In genomic region chr11:4881188-4881587, GRCh38 we compare ENCODE assay signal across 1 cellular context.
TF ChIP-seq lines count a peak whose summit lies in the region.

No MANE protein-coding gene starts in this region.

TF ChIP-seq in IMR-90, 13 proteins besides CTCF, POLR2A, EP300 and RAD21:
- TF ChIP-seq CHD1 (IDR thresholded peaks at IDR 0.05; ENCODE audit: low read depth, low read length) (no peak), MAZ (IDR thresholded peaks at IDR 0.05; ENCODE audit: borderline replicate concordance, low read depth, low read length) (no peak), USF2 (IDR thresholded peaks at IDR 0.05; ENCODE audit: low read depth, low read length) (no peak), RCOR1 (IDR thresholded peaks at IDR 0.05; ENCODE audit: insufficient replicate concordance, low read length) (no peak), FOS (IDR thresholded peaks at IDR 0.05; ENCODE audit: low read depth, low read length) (no peak), MAFK (IDR thresholded peaks at IDR 0.05; ENCODE audit: low read depth, low read length) (no peak), BHLHE40 (IDR thresholded peaks at IDR 0.05; ENCODE audit: low read depth, low read length) (peak; percentile 69; the same call in 1 of the 2 replicates), NFE2L2 (IDR thresholded peaks at IDR 0.05; ENCODE audit: low read depth, low read length) (no peak)
